In genomic region chr19:30001794-30002193, GRCh38 we compare ENCODE assay signal across 14 cellular contexts. TPM values are rescaled to one million over a fixed set of nuclear protein-coding genes. Genes with fewer than 3 reads are reported as not detected.
DNase-seq lines count a peak whose midpoint lies in the region; ATAC-seq and TF ChIP-seq lines count a peak whose summit lies in the region.
"Had no signal": no experiment of that assay in that cellular context is flagged by ENCODE, and none has a peak within 500 bp of the region (broad histone marks: within the 10 kb centered on the region; RNA-seq: fewer than 3 reads in every experiment).

No MANE protein-coding gene starts in this region.

- no peak overlapping the region for H3K4me2 ChIP-seq in PC-3 (ENCODE audit: low read length)

- ATAC-seq in PC-3 (no peak), GM18861 (IDR thresholded peaks at IDR 0.05; ENCODE audit: unreplicated experiment) (no peak)
- ATAC-seq: T-helper 17 cell had no signal

- no peak overlapping the region for H3K4me3 Mint-ChIP-seq in endothelial cell (ENCODE audit: unreplicated experiment)
- H3K4me3 Mint-ChIP-seq: brain, T-helper 17 cell had no signal

- POLR2A ChIA-PET in PC-3 (lab: Charles Lee; ENCODE audit: unreplicated experiment), result no interaction called here

- intact Hi-C loops in PC-3 (cut with micrococcal nuclease), result no loop called here

- H3K36me3 ChIP-seq in PC-3 (ENCODE audit: low read depth, low read length), result peaks cover 4% of the 10 kb centered on the region; the same call in 1 of the 2 replicates
- H3K36me3 ChIP-seq: Peyer's patch had no signal

- no peaks in the 10 kb centered on the region for H3K36me3 Mint-ChIP-seq in endothelial cell (ENCODE audit: low read depth, unreplicated experiment)

- H3K79me2 ChIP-seq in PC-3 (ENCODE audit: low read length), result peaks cover 61% of the 10 kb centered on the region

- H3K27me3 ChIP-seq in PC-3 (ENCODE audit: low read length), result no peaks in the 10 kb centered on the region
- H3K27me3 ChIP-seq: Peyer's patch, suprapubic skin had no signal

- TF ChIP-seq CTCF in PC-3 (conservative IDR thresholded peaks at IDR 0.05; ENCODE audit: low read depth, low read length) (peak; percentile 40; the same call in 1 of the 2 replicates), endothelial cell (IDR thresholded peaks at IDR 0.05; ENCODE audit: unreplicated experiment) (peak; percentile 19), retinal pigment epithelial cell (conservative IDR thresholded peaks at IDR 0.05; ENCODE audit: low read depth, low read length) (peak; percentile 50)

- H2AFZ ChIP-seq in PC-3 (ENCODE audit: low read length), result no peak overlapping the region

- BruUV-seq in PC-3 (replicated peaks; lab: Mats Ljungman, UMichigan), result no TSS peak

- no peaks in the 10 kb centered on the region for H3K9me3 ChIP-seq in PC-3 (ENCODE audit: low read length)
- H3K9me3 ChIP-seq: Peyer's patch had no signal

- H3K4me3 ChIP-seq in PC-3 (ENCODE audit: low read length), result no peak overlapping the region
- H3K4me3 ChIP-seq in retinal pigment epithelial cell (ENCODE audit: low read length), result no peak overlapping the region
- H3K4me3 ChIP-seq: Peyer's patch, suprapubic skin had no signal

- H3K9me3 Mint-ChIP-seq in endothelial cell (ENCODE audit: unreplicated experiment), result no peaks in the 10 kb centered on the region

- no peaks in the 10 kb centered on the region for H3K27me3 Mint-ChIP-seq in endothelial cell (ENCODE audit: unreplicated experiment)
- H3K27me3 Mint-ChIP-seq: T-helper 17 cell had no signal

- no peak overlapping the region for H3K9ac ChIP-seq in PC-3 (ENCODE audit: low read length)

- H3K4me1 Mint-ChIP-seq in endothelial cell (ENCODE audit: unreplicated experiment), result peaks cover 17% of the 10 kb centered on the region

- DNase-seq in DMS 273 (lab: John Stamatoyannopoulos, UW; ENCODE audit: unreplicated experiment), result peak; percentile 21
- no peak for DNase-seq in DMS 273 treated with DMSO at 0.1 percent for 48 hours (lab: John Stamatoyannopoulos, UW)
- peak; percentile 2 for DNase-seq in PC-3
- peak; percentile 10 for DNase-seq in endothelial cell (ENCODE audit: low spot score)
- no peak for DNase-seq in retinal pigment epithelial cell (ENCODE audit: low read depth)
- DNase-seq in nucleus accumbens (lab: John Stamatoyannopoulos, UW), result no peak
- DNase-seq in NOMO-1 (lab: John Stamatoyannopoulos, UW; ENCODE audit: unreplicated experiment in 2 of 2), result no peak
- DNase-seq: NCI-H2227 treated with DMSO at 0.1 percent for 48 hours, Peyer's patch, T-helper 17 cell had no signal

- no peaks in the 10 kb centered on the region for H4K20me1 ChIP-seq in PC-3 (ENCODE audit: low read length)

- CTCF ChIA-PET in PC-3 (lab: Charles Lee), result no interaction called here

- H3K4me1 ChIP-seq in PC-3 (ENCODE audit: insufficient read depth, low read length), result peaks cover 2% of the 10 kb centered on the region
- H3K4me1 ChIP-seq: Peyer's patch, suprapubic skin had no signal

- H3K9me2 ChIP-seq in PC-3 (replicated peaks; ENCODE audit: low read length), result no peaks in the 10 kb centered on the region

- H3K27ac Mint-ChIP-seq in endothelial cell (ENCODE audit: unreplicated experiment), result peak overlapping the region; percentile 44
- H3K27ac Mint-ChIP-seq: brain, T-helper 17 cell had no signal

- H3F3A ChIP-seq in PC-3 (ENCODE audit: low read length, unreplicated experiment), result no peaks in the 10 kb centered on the region

- H3K27ac ChIP-seq in PC-3 (ENCODE audit: low read length), result no peak overlapping the region
- H3K27ac ChIP-seq: 22Rv1, Peyer's patch, suprapubic skin had no signal

RNA-seq across cellular contexts. Expression of gene URI1, which starts 59.8 kb away (rescaled TPM):
- total RNA-seq in PC-3 (2014; rRNA removed) (31.0 and 32.4 TPM in 2 replicates), endothelial cell (ENCODE audit: unreplicated experiment) (38.2 TPM)

Comparison
In these comparisons a context has a peak if more than half of its experiments do, and no peak if none do; other contexts are left out.
1. DNase-seq: peak in DMS 273 (single experiment), PC-3 (single experiment) and endothelial cell (single experiment); none in DMS 273 treated with DMSO at 0.1 percent for 48 hours (single experiment), retinal pigment epithelial cell (single experiment), nucleus accumbens (0 of 56) and NOMO-1 (0 of 2).
2. Peak in every context shown above with its lines, with median percentiles within 50 percentile points of each other: CTCF ChIP-seq.